8 cellular contexts compared by ENCODE assay signal in the genomic region with DNA sequence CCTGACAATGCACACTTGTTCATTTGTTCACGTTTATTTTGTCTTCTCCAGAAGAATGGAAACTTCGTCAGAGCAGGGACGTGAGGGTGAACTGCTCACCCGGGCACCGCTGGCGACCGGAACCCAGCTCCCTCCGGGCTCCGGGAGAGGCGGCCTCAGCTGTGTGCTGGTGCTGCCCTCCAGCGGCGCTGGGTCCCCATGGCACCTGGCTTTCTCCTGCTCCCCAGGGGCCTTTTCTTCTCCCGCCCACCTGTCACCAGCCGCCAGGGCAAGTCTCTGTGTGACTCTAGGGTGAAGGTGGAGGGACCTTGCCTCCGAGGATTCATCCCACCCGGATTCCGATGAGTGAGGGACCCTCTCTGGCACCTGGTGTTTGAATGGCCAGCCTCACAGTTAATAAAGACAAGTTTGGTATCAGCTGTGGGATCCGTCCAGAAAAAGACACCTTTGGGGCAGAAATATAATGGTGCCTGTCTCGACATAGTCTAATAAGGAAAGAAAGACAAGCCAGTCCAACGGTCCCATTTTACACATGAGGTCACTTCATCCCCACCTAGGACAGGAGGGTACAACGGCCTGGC. TPM values are rescaled to one million over a fixed set of nuclear protein-coding genes. Genes with fewer than 3 reads are reported as not detected.
DNase-seq lines count a peak whose midpoint lies in the region; ATAC-seq and TF ChIP-seq lines count a peak whose summit lies in the region.

No MANE protein-coding gene starts in this region.

- no peak for TF ChIP-seq POLR2A in esophagus muscularis mucosa (IDR thresholded peaks at IDR 0.05; ENCODE audit: low read depth)

- H3K4me1 ChIP-seq in HUES48 (ENCODE audit: control insufficient read depth, insufficient read depth, low read length) (no peaks in the 10 kb centered on the region), OCI-LY3 (ENCODE audit: low read length) (peaks cover 16% of the 10 kb centered on the region), esophagus muscularis mucosa (peaks cover 4 to 14% (median 7%) of the 10 kb centered on the region in 4 donors)

- no peaks in the 10 kb centered on the region for H3K79me2 ChIP-seq in OCI-LY3 (ENCODE audit: low read length)

- DNase-seq in COR-L47 (lab: John Stamatoyannopoulos, UW) (peak; percentile 83), activated T-cell treated with anti-CD3 and anti-CD28 coated beads for 48 hours (ENCODE audit: low read depth) (peak; percentile 88), esophagus muscularis mucosa (ENCODE audit: extremely low spot score) (peak; percentile 95), myocyte (ENCODE audit: low read depth) (peak; percentile 75)
- DNase-seq in stimulated activated CD8-positive, alpha-beta memory T cell treated with anti-CD3 and anti-CD28 coated beads, Interleukin-7, amount 100 ng/mL, for 24 hours (ENCODE audit: low read depth), result peak; percentile 69

- intact Hi-C loops in esophagus muscularis mucosa (cut with DNase I), result loop anchor here (2.0 to 5.0 kb wide), 2 partner anchors 110 to 401 kb away; no protein-coding TSS in a partner anchor

- no peak overlapping the region for H3K9ac ChIP-seq in HUES48 (ENCODE audit: low read depth, low read length)
- peak overlapping the region; percentile 50 for H3K9ac ChIP-seq in OCI-LY3 (ENCODE audit: low read length)

- no peaks in the 10 kb centered on the region for H4K20me1 ChIP-seq in OCI-LY3 (ENCODE audit: insufficient read depth, low read length)

- peak; percentile 86 for ATAC-seq in GM21381 (IDR thresholded peaks at IDR 0.05; ENCODE audit: unreplicated experiment)

- H3K4me2 ChIP-seq in OCI-LY3 (ENCODE audit: low read length), result peak overlapping the region; percentile 97

- H3K4me3 ChIP-seq in HUES48 (ENCODE audit: low read depth, low read length), result peak overlapping the region; percentile 60
- H3K4me3 ChIP-seq in OCI-LY3 (ENCODE audit: low read length), result peak overlapping the region; percentile 83
- H3K4me3 ChIP-seq in esophagus muscularis mucosa, result peak overlapping the region; percentile 58 to 65 (median 60)

- no peaks in the 10 kb centered on the region for H3K36me3 ChIP-seq in HUES48 (ENCODE audit: control insufficient read depth, insufficient read depth, low read length)
- H3K36me3 ChIP-seq in OCI-LY3 (replicated peaks; ENCODE audit: low read depth, low read length), result no peaks in the 10 kb centered on the region
- no peaks in the 10 kb centered on the region for H3K36me3 ChIP-seq in esophagus muscularis mucosa

- no peak overlapping the region for H3K27ac ChIP-seq in HUES48 (ENCODE audit: low read depth, low read length)
- H3K27ac ChIP-seq in OCI-LY3 (ENCODE audit: low read length), result no peak overlapping the region
- peak overlapping the region; percentile 60 to 77 (median 74) for H3K27ac ChIP-seq in esophagus muscularis mucosa (replicated peaks in 1 of 4)

- TF ChIP-seq CTCF in OCI-LY3 (IDR thresholded peaks at IDR 0.05; ENCODE audit: low read depth, low read length), result peak; percentile 89
- TF ChIP-seq CTCF in esophagus muscularis mucosa (IDR thresholded peaks at IDR 0.05), result peak; percentile 92 to 94 (median 92)

- no peak for TF ChIP-seq EP300 in esophagus muscularis mucosa (IDR thresholded peaks at IDR 0.05)

- H2AFZ ChIP-seq in OCI-LY3 (ENCODE audit: low read depth, low read length), result peak overlapping the region; percentile 69

- H3K27me3 ChIP-seq in HUES48 (ENCODE audit: control insufficient read depth, insufficient read depth, low read length) (peaks cover 8% of the 10 kb centered on the region), OCI-LY3 (ENCODE audit: low read depth, low read length) (peaks cover 60% of the 10 kb centered on the region), esophagus muscularis mucosa (no peaks in the 10 kb centered on the region)

- H3K9me3 ChIP-seq in HUES48 (ENCODE audit: control insufficient read depth, insufficient read depth, low read length) (no peaks in the 10 kb centered on the region), OCI-LY3 (ENCODE audit: insufficient read depth, low read length) (no peaks in the 10 kb centered on the region), esophagus muscularis mucosa (no peaks in the 10 kb centered on the region)

- WGBS in esophagus muscularis mucosa, result 9% methylated on average over 13 of the region's 21 CpGs

RNA-seq across cellular contexts. Expression of a gene that starts 32.9 kb away (rescaled TPM):
- 10 to 100 TPM in 3 of 4 donors, 1 to 10 TPM in 1; 9.6 to 18.0 (median 13.1) TPM for total RNA-seq in esophagus muscularis mucosa
- total RNA-seq in myocyte, result 6.4 and 6.9 TPM in 2 replicates
- polyA plus RNA-seq in myocyte (2012), result 16.9 TPM

Comparison
In these comparisons a context has a peak if more than half of its experiments do, and no peak if none do; other contexts are left out.
1. H3K27ac ChIP-seq: peak in esophagus muscularis mucosa (4 of 4); none in HUES48 (single experiment) and OCI-LY3 (single experiment).
2. Peak in every context shown above with its lines, with median percentiles within 50 percentile points of each other: DNase-seq and H3K4me3 ChIP-seq.